In the genomic region with DNA sequence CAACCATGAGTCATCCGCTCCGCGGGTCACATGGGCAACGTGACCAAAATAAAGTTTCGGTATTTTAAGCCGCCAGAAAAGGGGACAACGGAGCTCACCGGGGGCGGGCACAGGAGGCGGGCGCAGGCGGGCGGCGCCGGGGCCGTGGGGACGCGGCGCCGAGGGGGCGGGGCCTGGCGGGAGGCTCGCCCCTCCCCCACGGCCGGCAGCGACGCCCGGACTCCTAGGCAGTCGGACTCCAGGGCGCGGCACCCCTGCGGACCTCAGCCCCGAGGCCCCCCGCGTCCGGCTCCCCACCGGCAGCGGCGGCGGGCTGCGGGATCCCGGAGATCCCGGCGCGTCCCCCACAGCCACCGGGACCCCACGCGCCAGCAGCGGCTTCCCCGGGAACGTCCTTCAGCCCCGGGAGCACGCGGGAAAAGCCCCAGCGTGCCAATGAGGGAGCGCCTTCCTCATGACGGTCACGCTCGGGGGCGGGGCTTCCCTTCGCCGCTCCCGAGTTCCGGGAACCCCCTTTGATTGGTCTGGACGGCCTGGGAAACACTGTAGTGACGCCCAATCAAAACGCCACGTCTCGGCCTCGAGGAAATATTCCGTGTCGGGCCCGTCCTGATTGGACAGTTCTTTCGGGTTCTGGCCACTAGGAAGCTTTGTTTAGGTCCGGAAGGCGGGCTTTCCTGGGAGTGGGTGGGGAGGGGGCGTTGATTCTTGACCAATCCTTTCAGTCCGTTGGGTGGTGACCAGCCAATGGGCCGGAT, we compare ENCODE assay signal across 8 cellular contexts. TPM values are rescaled to one million over a fixed set of nuclear protein-coding genes. Genes with fewer than 3 reads are reported as not detected.
A peak's percentile ranks its signal among the peaks of the same experiment; 100 is the strongest.
DNase-seq lines count a peak whose midpoint lies in the region; ATAC-seq and TF ChIP-seq lines count a peak whose summit lies in the region.

No MANE protein-coding gene starts in this region.

- H4K20me1 ChIP-seq in KMS-11 (ENCODE audit: insufficient read depth): no peaks in the 10 kb centered on the region; the same call in 1 of the 2 replicates

- no peaks in the 10 kb centered on the region for H3K36me3 ChIP-seq in KMS-11 (ENCODE audit: insufficient read depth)
- H3K36me3 ChIP-seq in Panc1 (ENCODE audit: control insufficient read depth, insufficient read depth, low read length): no peaks in the 10 kb centered on the region
- H3K36me3 ChIP-seq in mucosa of stomach (ENCODE audit: control insufficient read depth, insufficient read depth, low read length): no peaks in the 10 kb centered on the region

- no TSS peak for BruUV-seq in Panc1 (replicated peaks; lab: Mats Ljungman, UMichigan)

- peak overlapping the region; percentile 78 for H2AFZ ChIP-seq in KMS-11 (ENCODE audit: low read depth)

- in situ Hi-C loops in Panc1 (cut with HindIII; ENCODE audit: low pct_unique_long_range_greater_than_20kb, low sequenced_read_pairs): no loop called here

- no peaks in the 10 kb centered on the region for H3K27me3 ChIP-seq in KMS-11 (ENCODE audit: insufficient read depth, low read depth)
- no peaks in the 10 kb centered on the region for H3K27me3 ChIP-seq in Panc1 (ENCODE audit: control insufficient read depth, insufficient read depth, low read length)
- no peaks in the 10 kb centered on the region for H3K27me3 ChIP-seq in mucosa of stomach (ENCODE audit: control insufficient read depth, insufficient read depth, low read length)

- POLR2A ChIA-PET in Panc1 (lab: Charles Lee): interaction anchor here (0.6 to 1.1 kb wide), 3 partner anchors 41 to 499 kb away, joined by 3 to 5 read pairs (median 4); no protein-coding TSS in a partner anchor

- no peak overlapping the region; the same call in 1 of the 2 replicates for H3K4me2 ChIP-seq in KMS-11

- H3K4me3 ChIP-seq in KMS-11 (IDR thresholded peaks at IDR 0.05; ENCODE audit: insufficient read depth, low read depth, low read length) (peak overlapping the region; percentile 97), Panc1 (ENCODE audit: low read depth in 2 of 2, low read length in 2 of 2) (peak overlapping the region; percentile 74 to 85), mucosa of stomach (ENCODE audit: low read length) (peak overlapping the region; percentile 43)

- CTCF ChIA-PET in Panc1 (lab: Charles Lee): no interaction called here

- peak; percentile 100 for DNase-seq in DMS79 (lab: John Stamatoyannopoulos, UW)
- DNase-seq in Panc1 (ENCODE audit: low read depth, low spot score): peak; percentile 100
- peak; percentile 99 for DNase-seq in activated T-cell treated with anti-CD3 and anti-CD28 coated beads, Interleukin-2, amount 50 U/mL, for 72 hours
- peak; percentile 98 for DNase-seq in stimulated activated CD8-positive, alpha-beta memory T cell treated with anti-CD3 and anti-CD28 coated beads, Interleukin-4, amount 100 ng/mL, for 48 hours

- no peaks in the 10 kb centered on the region for H3K9me3 Mint-ChIP-seq in activated T-cell treated with anti-CD3 and anti-CD28 coated beads, Interleukin-2, amount 50 U/mL, for 72 hours

- peaks cover 38% of the 10 kb centered on the region for H3K79me2 ChIP-seq in KMS-11 (ENCODE audit: insufficient read depth, low read depth)

- ATAC-seq in GM21786 (IDR thresholded peaks at IDR 0.05; ENCODE audit: unreplicated experiment) (peak; percentile 70), Panc1 (peak; percentile 92), esophagus mucosa (peak; percentile 95)
- ATAC-seq in activated T-cell treated with anti-CD3 and anti-CD28 coated beads, Interleukin-2, amount 50 U/mL, for 72 hours (replicated peaks in 1 of 2): peak; percentile 81 to 82

- H3K9me3 ChIP-seq in Panc1 (ENCODE audit: control insufficient read depth, insufficient read depth, low read depth, low read length) (no peaks in the 10 kb centered on the region), mucosa of stomach (ENCODE audit: control insufficient read depth, low read length) (no peaks in the 10 kb centered on the region)

- intact Hi-C loops in Panc1 (cut with micrococcal nuclease; ENCODE audit: unreplicated experiment): loop anchor here (2.0 kb wide), 1 partner anchor 42 kb away; no protein-coding TSS in a partner anchor

- no peaks in the 10 kb centered on the region for H3K27me3 Mint-ChIP-seq in activated T-cell treated with anti-CD3 and anti-CD28 coated beads, Interleukin-2, amount 50 U/mL, for 72 hours (ENCODE audit: low read depth)

- H3K36me3 Mint-ChIP-seq in activated T-cell treated with anti-CD3 and anti-CD28 coated beads, Interleukin-2, amount 50 U/mL, for 72 hours (ENCODE audit: insufficient read depth in 2 of 2): peaks cover 3 to 6% of the 10 kb centered on the region in 2 donors

- H3K9ac ChIP-seq in KMS-11 (peak overlapping the region; percentile 98), mucosa of stomach (ENCODE audit: low read length) (peak overlapping the region; percentile 84)

- H3K27ac ChIP-seq in KMS-11: peak overlapping the region; percentile 97
- peak overlapping the region; percentile 74 for H3K27ac ChIP-seq in Panc1 (ENCODE audit: low read length)

- H3K4me1 ChIP-seq in KMS-11 (ENCODE audit: low read depth, poor library complexity, severe bottlenecking) (peaks cover 20% of the 10 kb centered on the region), Panc1 (ENCODE audit: control insufficient read depth, insufficient read depth, low read length) (peaks cover 15% of the 10 kb centered on the region), mucosa of stomach (ENCODE audit: control insufficient read depth, insufficient read depth, low read length) (peaks cover 8% of the 10 kb centered on the region)

- no peak for TF ChIP-seq CTCF in KMS-11 (conservative IDR thresholded peaks at IDR 0.05; ENCODE audit: low read depth, low read length)
- no peak for TF ChIP-seq CTCF in Panc1 (IDR thresholded peaks at IDR 0.05)

- peaks cover 46% of the 10 kb centered on the region for H3K4me1 Mint-ChIP-seq in activated T-cell treated with anti-CD3 and anti-CD28 coated beads, Interleukin-2, amount 50 U/mL, for 72 hours (ENCODE audit: low read depth)

- H3K4me3 Mint-ChIP-seq in activated T-cell treated with anti-CD3 and anti-CD28 coated beads, Interleukin-2, amount 50 U/mL, for 72 hours: peak overlapping the region; percentile 90 to 95

- H3K27ac Mint-ChIP-seq in activated T-cell treated with anti-CD3 and anti-CD28 coated beads, Interleukin-2, amount 50 U/mL, for 72 hours: peak overlapping the region; percentile 85

RNA-seq across cellular contexts. Expression of gene CAMTA1, which starts 0.5 kb away (rescaled TPM):
- total RNA-seq in Panc1 (2021; ENCODE audit: unreplicated experiment) (82.2 TPM), esophagus mucosa (34.4 TPM)
- polyA plus RNA-seq in Panc1 (2012; ENCODE audit: insufficient read length): 82.6 TPM
- total RNA-seq in activated T-cell treated with anti-CD3 and anti-CD28 coated beads, Interleukin-2, amount 50 U/mL, for 72 hours: 10 to 100 TPM; 47.8 to 63.3 TPM

Comparison
In these comparisons a context has a peak if more than half of its experiments do, and no peak if none do; other contexts are left out.
1. Peak in every context shown above with its lines: DNase-seq, ATAC-seq, H3K4me3 ChIP-seq and H3K27ac ChIP-seq.
2. H3K4me3 ChIP-seq: peak in every context shown above with its lines; median percentile 97 in KMS-11; 80 in Panc1; 43 in mucosa of stomach.